Comparison of ENCODE assay signal across 1 cellular context in genomic region chr7:123715198-123715597, GRCh38.
TF ChIP-seq lines count a peak whose summit lies in the region.

No MANE protein-coding gene starts in this region.

TF ChIP-seq in K562, 482 proteins besides CTCF, POLR2A, EP300 and RAD21 (continues in another document):
- TF ChIP-seq LEF1 (IDR thresholded peaks at IDR 0.05) (0 out of 2 replicates have a peak, but pooled peaks have one; percentile 15), RCOR1 (IDR thresholded peaks at IDR 0.05; ENCODE audit: borderline replicate concordance in 1 of 2, low read depth in 2 of 2, low read length in 2 of 2) (peak in 1 of 2 experiments; percentile 70; a peak in 1 of 4 replicates), PBX2 (CRISPR knock-in tag; IDR thresholded peaks at IDR 0.05; ENCODE audit: low read depth) (no peak), PBX2 (tag; conservative IDR thresholded peaks at IDR 0.05; ENCODE audit: low read depth) (peak; percentile 49; the same call in 1 of the 2 replicates), ATF6 (CRISPR knock-in tag; IDR thresholded peaks at IDR 0.05) (no peak), ARID1B (IDR thresholded peaks at IDR 0.05) (peak; percentile 67), ZFX (CRISPR knock-in tag; IDR thresholded peaks at IDR 0.05) (no peak), ZNF395 (CRISPR knock-in tag; IDR thresholded peaks at IDR 0.05) (no peak), SMARCA4 (IDR thresholded peaks at IDR 0.05) (peak; percentile 56), EHMT2 (IDR thresholded peaks at IDR 0.05) (0 out of 2 replicates have a peak, but pooled peaks have one; percentile 31), E2F8 (IDR thresholded peaks at IDR 0.05; ENCODE audit: low read depth, partially characterized antibody) (no peak), ZNF280B (CRISPR knock-in tag; IDR thresholded peaks at IDR 0.05) (no peak), ZEB2 (IDR thresholded peaks at IDR 0.05) (no peak), THAP7 (CRISPR knock-in tag; IDR thresholded peaks at IDR 0.05) (no peak), ZNF717 (CRISPR knock-in tag; IDR thresholded peaks at IDR 0.05) (no peak), ZNF347 (CRISPR knock-in tag; IDR thresholded peaks at IDR 0.05; ENCODE audit: low read depth) (no peak), KLF1 (tag; IDR thresholded peaks at IDR 0.05) (no peak), KHSRP (IDR thresholded peaks at IDR 0.05) (no peak), SRSF9 (IDR thresholded peaks at IDR 0.05; ENCODE audit: borderline replicate concordance, low read depth, low read length) (no peak), XRCC3 (IDR thresholded peaks at IDR 0.05) (no peak), ZBTB9 (CRISPR knock-in tag; IDR thresholded peaks at IDR 0.05) (no peak), NRF1 (conservative IDR thresholded peaks at IDR 0.05 in 1 of 2, IDR thresholded peaks at IDR 0.05 in 1 of 2) (no peak), FOSL1 (tag; conservative IDR thresholded peaks at IDR 0.05) (peak; percentile 88), DACH1 (IDR thresholded peaks at IDR 0.05; ENCODE audit: partially characterized antibody) (peak; percentile 23), ARID3A (IDR thresholded peaks at IDR 0.05; ENCODE audit: borderline replicate concordance, low read depth, low read length) (peak; percentile 56; the same call in 1 of the 2 replicates), HMBOX1 (IDR thresholded peaks at IDR 0.05) (peak; percentile 35; the same call in 1 of the 2 replicates), U2AF1 (optimal IDR thresholded peaks at IDR 0.05; ENCODE audit: low read depth, low read length) (no peak), UBTF (IDR thresholded peaks at IDR 0.05; ENCODE audit: borderline replicate concordance in 1 of 2, low read depth in 2 of 2, low read length in 2 of 2) (no peak), JUND (IDR thresholded peaks at IDR 0.05; ENCODE audit: borderline replicate concordance, low read depth, low read length) (peak; percentile 80), JUND (tag; IDR thresholded peaks at IDR 0.05; ENCODE audit: borderline replicate concordance, low read depth, low read length) (peak; percentile 37; the same call in 1 of the 3 replicates), ZNF232 (CRISPR knock-in tag; IDR thresholded peaks at IDR 0.05) (no peak), TBL1XR1 (IDR thresholded peaks at IDR 0.05; ENCODE audit: low read length in 2 of 2) (no peak), ZBTB33 (CRISPR knock-in tag; IDR thresholded peaks at IDR 0.05) (no peak), KLF13 (tag; IDR thresholded peaks at IDR 0.05; ENCODE audit: borderline replicate concordance, low read depth) (no peak)
